15 cellular contexts compared by ENCODE assay signal in genomic region chr15:66452971-66453580, GRCh38. TPM values are rescaled to one million over a fixed set of nuclear protein-coding genes. Genes with fewer than 3 reads are reported as not detected.
DNase-seq lines count a peak whose midpoint lies in the region; ATAC-seq and TF ChIP-seq lines count a peak whose summit lies in the region.
"Had no signal": no experiment of that assay in that cellular context is flagged by ENCODE, and none has a peak within 500 bp of the region (broad histone marks: within the 10 kb centered on the region; RNA-seq: fewer than 3 reads in every experiment).

No MANE protein-coding gene starts in this region.

- H3K27ac ChIP-seq in gastroesophageal sphincter (no peak overlapping the region), psoas muscle (no peak overlapping the region)
- H3K27ac ChIP-seq: C4-2B, suprapubic skin had no signal

- peaks cover 0 to 21% of the 10 kb centered on the region in 2 donors for H3K36me3 ChIP-seq in gastroesophageal sphincter
- peaks cover 0 to 16% of the 10 kb centered on the region in 2 donors for H3K36me3 ChIP-seq in psoas muscle (ENCODE audit: insufficient read depth in 1 of 2, low read depth in 1 of 2)
- H3K36me3 ChIP-seq: suprapubic skin had no signal

- TF ChIP-seq CTCF in gastroesophageal sphincter (IDR thresholded peaks at IDR 0.05) = no peak
- TF ChIP-seq CTCF in psoas muscle (IDR thresholded peaks at IDR 0.05) = no peak

- TF ChIP-seq EP300 in gastroesophageal sphincter (IDR thresholded peaks at IDR 0.05) = no peak

- H3K9me3 ChIP-seq in gastroesophageal sphincter (no peaks in the 10 kb centered on the region), psoas muscle (no peaks in the 10 kb centered on the region)
- H3K9me3 ChIP-seq: suprapubic skin had no signal

- intact Hi-C loops in psoas muscle (cut with DNase I) = no loop called here

- DNase-seq in Kasumi-1 (lab: John Stamatoyannopoulos, UW) = peak; percentile 14 to 27
- DNase-seq in NCI-H524 treated with DMSO at 0.1 percent for 48 hours (lab: John Stamatoyannopoulos, UW) = peak; percentile 8
- DNase-seq in psoas muscle = no peak
- DNase-seq in NCI-H2029 (lab: John Stamatoyannopoulos, UW) = no peak
- no peak for DNase-seq in HUDEP-2 (lab: John Stamatoyannopoulos, UW; ENCODE audit: unreplicated experiment in 76 of 76)
- no peak for DNase-seq in HuH-7.5 (ENCODE audit: low spot score)
- DNase-seq: activated CD4-positive, alpha-beta T cell treated with anti-CD3 and anti-CD28 coated beads for 48 hours; activated naive CD4-positive, alpha-beta T cell treated with anti-CD3 and anti-CD28 coated beads, Interleukin-2, amount 10 ng/mL, durations not matched to agents 7 days and 5 days; DMS79 treated with DMSO at 0.1 percent for 48 hours; naive thymus-derived CD8-positive, alpha-beta T cell; NK-92 treated with Interleukin-12 subunit alpha and Interleukin-12 subunit beta, amount 100 ng/mL, for 24 hours; SHP77 treated with DMSO at 0.1 percent for 48 hours had no signal

- H3K27me3 ChIP-seq in gastroesophageal sphincter (no peaks in the 10 kb centered on the region), psoas muscle (ENCODE audit: insufficient read depth in 3 of 3, low read length in 2 of 3) (no peaks in the 10 kb centered on the region)
- H3K27me3 ChIP-seq: suprapubic skin had no signal

- ATAC-seq in gastroesophageal sphincter (peak; percentile 36), psoas muscle (peak in 3 of 4 donors; percentile 34 to 71 (median 49))
- ATAC-seq: naive thymus-derived CD8-positive, alpha-beta T cell had no signal

- WGBS in gastroesophageal sphincter (ENCODE audit: low coverage in 1 of 2), 2 donors = 50 to 56% methylated on average over 1 of the region's 1 CpG
- WGBS in psoas muscle, 3 donors = 18 to 41% (median 25%) methylated on average over 1 of the region's 1 CpG

- no peaks in the 10 kb centered on the region for H3K4me1 ChIP-seq in gastroesophageal sphincter
- H3K4me1 ChIP-seq in psoas muscle = no peaks in the 10 kb centered on the region
- H3K4me1 ChIP-seq: suprapubic skin had no signal

- H3K4me3 ChIP-seq in gastroesophageal sphincter (no peak overlapping the region), psoas muscle (no peak overlapping the region)
- H3K4me3 ChIP-seq: suprapubic skin had no signal

- no peak for TF ChIP-seq POLR2A in gastroesophageal sphincter (IDR thresholded peaks at IDR 0.05)

RNA-seq across cellular contexts. Expression of gene SNAPC5, which starts 44.5 kb away (rescaled TPM):
- total RNA-seq in gastroesophageal sphincter (10 to 100 TPM; 33.9 to 66.9 (median 44.1) TPM), psoas muscle (10 to 100 TPM; 32.7 to 50.3 (median 33.4) TPM)
- 10 to 100 TPM; 34.7 to 86.0 (median 51.8) TPM for polyA plus RNA-seq in psoas muscle

RNA-seq across cellular contexts. Expression of gene RPL4, which starts 51.6 kb away (rescaled TPM):
- total RNA-seq in gastroesophageal sphincter (1,000 to 10,000 TPM; 3,015 to 4,496 (median 4,021) TPM), psoas muscle (1,000 to 10,000 TPM; 1,435 to 2,180 (median 2,033) TPM)
- polyA plus RNA-seq in psoas muscle = 1,000 to 10,000 TPM; 2,343 to 3,153 (median 2,635) TPM

RNA-seq across cellular contexts. Expression of gene ZWILCH, which starts 52.0 kb away (rescaled TPM):
- 1 to 10 TPM; 2.0 to 6.0 (median 2.9) TPM for total RNA-seq in gastroesophageal sphincter
- total RNA-seq in psoas muscle = 1 to 10 TPM; 2.2 to 4.2 (median 2.6) TPM
- polyA plus RNA-seq in psoas muscle = 1 to 10 TPM; 1.5 to 4.5 (median 2.9) TPM

Comparison
In these comparisons a context has a peak if more than half of its experiments do, and no peak if none do; other contexts are left out.
1. DNase-seq: peak in Kasumi-1 (2 of 2) and NCI-H524 treated with DMSO at 0.1 percent for 48 hours (single experiment); none in psoas muscle (0 of 2), NCI-H2029 (single experiment), HUDEP-2 (0 of 76) and HuH-7.5 (single experiment).